1 cellular context compared by ENCODE assay signal in the genomic region with DNA sequence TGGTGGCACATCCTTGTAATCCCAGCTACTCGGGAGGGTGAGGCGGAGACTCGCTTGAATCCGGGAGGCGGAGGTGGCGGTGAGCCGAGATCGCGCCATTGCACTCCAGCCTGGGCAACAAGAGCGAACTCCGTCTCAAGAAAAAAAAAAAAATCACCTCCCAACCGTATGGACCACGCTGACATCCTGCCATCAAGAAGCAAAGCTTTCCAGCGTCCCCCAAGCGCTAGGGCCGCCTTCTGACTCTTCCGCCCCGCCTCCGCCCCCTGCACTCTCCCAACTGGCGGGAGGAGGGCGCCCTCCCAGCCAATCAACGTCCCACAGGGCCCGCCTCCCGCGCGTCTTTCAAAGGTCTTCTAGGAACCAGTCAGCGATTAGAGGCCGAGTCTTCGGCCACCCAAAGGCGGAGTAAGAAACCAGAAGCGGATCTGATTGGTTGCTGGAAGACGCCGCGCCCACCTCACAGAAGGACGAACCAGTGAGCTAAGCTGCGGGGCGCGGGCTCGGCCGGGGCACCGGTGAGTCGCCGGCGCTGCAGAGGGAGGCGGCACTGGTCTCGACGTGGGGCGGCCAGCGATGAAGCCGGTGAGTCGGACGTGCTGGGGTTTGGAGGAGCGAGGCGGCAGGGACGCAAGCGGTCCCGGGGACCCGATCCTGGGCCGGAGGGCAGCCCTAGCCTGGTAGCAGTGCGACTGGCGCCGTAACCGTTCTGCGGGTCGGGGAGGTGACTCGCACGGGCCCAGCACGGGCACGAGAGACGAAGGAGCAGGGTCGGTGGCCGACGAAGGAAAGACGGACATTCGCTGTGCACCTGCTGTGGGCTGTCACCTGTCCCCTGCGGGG.
TF ChIP-seq lines count a peak whose summit lies in the region.

CDKN3 (plus strand) TSS at position 515 of the 843 bp plus-strand sequence; CDS start at position 577, 62 bp downstream.

TF ChIP-seq in HepG2, 621 proteins besides CTCF, POLR2A, EP300 and RAD21 (continued from another document and continues in another):
- TF ChIP-seq, protein P1, sequence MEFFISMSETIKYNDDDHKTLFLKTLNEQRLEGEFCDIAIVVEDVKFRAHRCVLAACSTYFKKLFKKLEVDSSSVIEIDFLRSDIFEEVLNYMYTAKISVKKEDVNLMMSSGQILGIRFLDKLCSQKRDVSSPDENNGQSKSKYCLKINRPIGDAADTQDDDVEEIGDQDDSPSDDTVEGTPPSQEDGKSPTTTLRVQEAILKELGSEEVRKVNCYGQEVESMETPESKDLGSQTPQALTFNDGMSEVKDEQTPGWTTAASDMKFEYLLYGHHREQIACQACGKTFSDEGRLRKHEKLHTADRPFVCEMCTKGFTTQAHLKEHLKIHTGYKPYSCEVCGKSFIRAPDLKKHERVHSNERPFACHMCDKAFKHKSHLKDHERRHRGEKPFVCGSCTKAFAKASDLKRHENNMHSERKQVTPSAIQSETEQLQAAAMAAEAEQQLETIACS (CRISPR knock-in tag; IDR thresholded peaks at IDR 0.05), result no peak
- TF ChIP-seq HNRNPUL1 (IDR thresholded peaks at IDR 0.05; ENCODE audit: low read depth, low read length) (no peak), MAX (IDR thresholded peaks at IDR 0.05) (peak; percentile 78; the same call in 1 of the 2 replicates), SUZ12 (IDR thresholded peaks at IDR 0.05; ENCODE audit: low read depth, low read length) (no peak), ZBTB2 (CRISPR knock-in tag; IDR thresholded peaks at IDR 0.05; ENCODE audit: low read depth) (0 out of 2 replicates have a peak, but pooled peaks have one; percentile 45), GLI4 (CRISPR knock-in tag; IDR thresholded peaks at IDR 0.05; ENCODE audit: borderline replicate concordance) (no peak), MBNL3 (CRISPR knock-in tag; conservative IDR thresholded peaks at IDR 0.05) (no peak), XRCC5 (optimal IDR thresholded peaks at IDR 0.05; ENCODE audit: low read length) (peak; percentile 5), RORA (CRISPR knock-in tag; IDR thresholded peaks at IDR 0.05) (no peak), SOX5 (CRISPR knock-in tag; IDR thresholded peaks at IDR 0.05; ENCODE audit: borderline replicate concordance) (peak; percentile 30; the same call in 1 of the 2 replicates), IRF1 (CRISPR knock-in tag; IDR thresholded peaks at IDR 0.05; ENCODE audit: low read depth) (no peak; the same call in 1 of the 2 replicates), SMYD3 (CRISPR knock-in tag; IDR thresholded peaks at IDR 0.05) (peak; percentile 89), FOXA3 (CRISPR knock-in tag; IDR thresholded peaks at IDR 0.05) (peak; percentile 47), MBD4 (IDR thresholded peaks at IDR 0.05; ENCODE audit: borderline replicate concordance, low read length) (no peak), ZNF788 (CRISPR knock-in tag; IDR thresholded peaks at IDR 0.05; ENCODE audit: borderline replicate concordance) (no peak; the same call in 1 of the 2 replicates), PCBP2 (optimal IDR thresholded peaks at IDR 0.05; ENCODE audit: low read depth, low read length, poor library complexity, severe bottlenecking) (no peak), ZNF12 (CRISPR knock-in tag; IDR thresholded peaks at IDR 0.05) (no peak), U2AF1 (optimal IDR thresholded peaks at IDR 0.05; ENCODE audit: low read depth, low read length) (no peak), ZNF451 (CRISPR knock-in tag; IDR thresholded peaks at IDR 0.05) (no peak), MIER3 (CRISPR knock-in tag; IDR thresholded peaks at IDR 0.05; ENCODE audit: borderline replicate concordance) (no peak; the same call in 1 of the 2 replicates), ZNF674 (CRISPR knock-in tag; IDR thresholded peaks at IDR 0.05; ENCODE audit: low read depth) (no peak), DR1 (CRISPR knock-in tag; IDR thresholded peaks at IDR 0.05) (peak; percentile 72; the same call in 1 of the 2 replicates), SP5 (CRISPR knock-in tag; IDR thresholded peaks at IDR 0.05; ENCODE audit: borderline replicate concordance, low read depth) (peak; percentile 72; the same call in 1 of the 2 replicates), MIER2 (CRISPR knock-in tag; IDR thresholded peaks at IDR 0.05) (no peak), ATAD3A (CRISPR knock-in tag; IDR thresholded peaks at IDR 0.05) (no peak), ZNF224 (CRISPR knock-in tag; IDR thresholded peaks at IDR 0.05) (peak; percentile 76; the same call in 1 of the 2 replicates), ZNF792 (CRISPR knock-in tag; IDR thresholded peaks at IDR 0.05) (no peak), GRHL1 (CRISPR knock-in tag; conservative IDR thresholded peaks at IDR 0.05) (no peak), SRY (CRISPR knock-in tag; IDR thresholded peaks at IDR 0.05) (0 out of 2 replicates have a peak, but pooled peaks have one; percentile 73), RELA (CRISPR knock-in tag; IDR thresholded peaks at IDR 0.05) (no peak; the same call in 1 of the 2 replicates), ZNF749 (CRISPR knock-in tag; IDR thresholded peaks at IDR 0.05; ENCODE audit: borderline replicate concordance) (peak; percentile 72; the same call in 1 of the 2 replicates), SOX13 (IDR thresholded peaks at IDR 0.05) (no peak), SOX13 (CRISPR knock-in tag; conservative IDR thresholded peaks at IDR 0.05 in 1 of 2, IDR thresholded peaks at IDR 0.05 in 1 of 2) (peak in 1 of 2 experiments; percentile 42; a peak in 2 of 4 replicates), ZNF615 (CRISPR knock-in tag; IDR thresholded peaks at IDR 0.05; ENCODE audit: borderline replicate concordance) (no peak), TSC22D2 (CRISPR knock-in tag; IDR thresholded peaks at IDR 0.05; ENCODE audit: borderline replicate concordance) (no peak), REPIN1 (CRISPR knock-in tag; IDR thresholded peaks at IDR 0.05; ENCODE audit: borderline replicate concordance, low read depth) (0 out of 2 replicates have a peak, but pooled peaks have one; percentile 39), SMAD1 (CRISPR knock-in tag; IDR thresholded peaks at IDR 0.05; ENCODE audit: borderline replicate concordance, low read depth) (no peak)
- TF ChIP-seq, protein P2, sequence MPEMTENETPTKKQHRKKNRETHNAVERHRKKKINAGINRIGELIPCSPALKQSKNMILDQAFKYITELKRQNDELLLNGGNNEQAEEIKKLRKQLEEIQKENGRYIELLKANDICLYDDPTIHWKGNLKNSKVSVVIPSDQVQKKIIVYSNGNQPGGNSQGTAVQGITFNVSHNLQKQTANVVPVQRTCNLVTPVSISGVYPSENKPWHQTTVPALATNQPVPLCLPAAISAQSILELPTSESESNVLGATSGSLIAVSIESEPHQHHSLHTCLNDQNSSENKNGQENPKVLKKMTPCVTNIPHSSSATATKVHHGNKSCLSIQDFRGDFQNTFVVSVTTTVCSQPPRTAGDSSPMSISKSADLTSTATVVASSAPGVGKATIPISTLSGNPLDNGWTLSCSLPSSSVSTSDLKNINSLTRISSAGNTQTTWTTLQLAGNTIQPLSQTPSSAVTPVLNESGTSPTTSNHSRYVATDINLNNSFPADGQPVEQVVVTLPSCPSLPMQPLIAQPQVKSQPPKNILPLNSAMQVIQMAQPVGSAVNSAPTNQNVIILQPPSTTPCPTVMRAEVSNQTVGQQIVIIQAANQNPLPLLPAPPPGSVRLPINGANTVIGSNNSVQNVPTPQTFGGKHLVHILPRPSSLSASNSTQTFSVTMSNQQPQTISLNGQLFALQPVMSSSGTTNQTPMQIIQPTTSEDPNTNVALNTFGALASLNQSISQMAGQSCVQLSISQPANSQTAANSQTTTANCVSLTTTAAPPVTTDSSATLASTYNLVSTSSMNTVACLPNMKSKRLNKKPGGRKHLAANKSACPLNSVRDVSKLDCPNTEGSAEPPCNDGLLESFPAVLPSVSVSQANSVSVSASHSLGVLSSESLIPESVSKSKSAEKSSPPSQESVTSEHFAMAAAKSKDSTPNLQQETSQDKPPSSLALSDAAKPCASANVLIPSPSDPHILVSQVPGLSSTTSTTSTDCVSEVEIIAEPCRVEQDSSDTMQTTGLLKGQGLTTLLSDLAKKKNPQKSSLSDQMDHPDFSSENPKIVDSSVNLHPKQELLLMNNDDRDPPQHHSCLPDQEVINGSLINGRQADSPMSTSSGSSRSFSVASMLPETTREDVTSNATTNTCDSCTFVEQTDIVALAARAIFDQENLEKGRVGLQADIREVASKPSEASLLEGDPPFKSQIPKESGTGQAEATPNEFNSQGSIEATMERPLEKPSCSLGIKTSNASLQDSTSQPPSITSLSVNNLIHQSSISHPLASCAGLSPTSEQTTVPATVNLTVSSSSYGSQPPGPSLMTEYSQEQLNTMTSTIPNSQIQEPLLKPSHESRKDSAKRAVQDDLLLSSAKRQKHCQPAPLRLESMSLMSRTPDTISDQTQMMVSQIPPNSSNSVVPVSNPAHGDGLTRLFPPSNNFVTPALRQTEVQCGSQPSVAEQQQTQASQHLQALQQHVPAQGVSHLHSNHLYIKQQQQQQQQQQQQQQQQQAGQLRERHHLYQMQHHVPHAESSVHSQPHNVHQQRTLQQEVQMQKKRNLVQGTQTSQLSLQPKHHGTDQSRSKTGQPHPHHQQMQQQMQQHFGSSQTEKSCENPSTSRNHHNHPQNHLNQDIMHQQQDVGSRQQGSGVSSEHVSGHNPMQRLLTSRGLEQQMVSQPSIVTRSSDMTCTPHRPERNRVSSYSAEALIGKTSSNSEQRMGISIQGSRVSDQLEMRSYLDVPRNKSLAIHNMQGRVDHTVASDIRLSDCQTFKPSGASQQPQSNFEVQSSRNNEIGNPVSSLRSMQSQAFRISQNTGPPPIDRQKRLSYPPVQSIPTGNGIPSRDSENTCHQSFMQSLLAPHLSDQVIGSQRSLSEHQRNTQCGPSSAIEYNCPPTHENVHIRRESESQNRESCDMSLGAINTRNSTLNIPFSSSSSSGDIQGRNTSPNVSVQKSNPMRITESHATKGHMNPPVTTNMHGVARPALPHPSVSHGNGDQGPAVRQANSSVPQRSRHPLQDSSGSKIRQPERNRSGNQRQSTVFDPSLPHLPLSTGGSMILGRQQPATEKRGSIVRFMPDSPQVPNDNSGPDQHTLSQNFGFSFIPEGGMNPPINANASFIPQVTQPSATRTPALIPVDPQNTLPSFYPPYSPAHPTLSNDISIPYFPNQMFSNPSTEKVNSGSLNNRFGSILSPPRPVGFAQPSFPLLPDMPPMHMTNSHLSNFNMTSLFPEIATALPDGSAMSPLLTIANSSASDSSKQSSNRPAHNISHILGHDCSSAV (CRISPR knock-in tag; IDR thresholded peaks at IDR 0.05; ENCODE audit: borderline replicate concordance), result no peak
- TF ChIP-seq, protein P3, sequence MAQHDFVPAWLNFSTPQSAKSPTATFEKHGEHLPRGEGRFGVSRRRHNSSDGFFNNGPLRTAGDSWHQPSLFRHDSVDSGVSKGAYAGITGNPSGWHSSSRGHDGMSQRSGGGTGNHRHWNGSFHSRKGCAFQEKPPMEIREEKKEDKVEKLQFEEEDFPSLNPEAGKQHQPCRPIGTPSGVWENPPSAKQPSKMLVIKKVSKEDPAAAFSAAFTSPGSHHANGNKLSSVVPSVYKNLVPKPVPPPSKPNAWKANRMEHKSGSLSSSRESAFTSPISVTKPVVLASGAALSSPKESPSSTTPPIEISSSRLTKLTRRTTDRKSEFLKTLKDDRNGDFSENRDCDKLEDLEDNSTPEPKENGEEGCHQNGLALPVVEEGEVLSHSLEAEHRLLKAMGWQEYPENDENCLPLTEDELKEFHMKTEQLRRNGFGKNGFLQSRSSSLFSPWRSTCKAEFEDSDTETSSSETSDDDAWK (CRISPR knock-in tag; IDR thresholded peaks at IDR 0.05), result no peak
- TF ChIP-seq, protein P4, sequence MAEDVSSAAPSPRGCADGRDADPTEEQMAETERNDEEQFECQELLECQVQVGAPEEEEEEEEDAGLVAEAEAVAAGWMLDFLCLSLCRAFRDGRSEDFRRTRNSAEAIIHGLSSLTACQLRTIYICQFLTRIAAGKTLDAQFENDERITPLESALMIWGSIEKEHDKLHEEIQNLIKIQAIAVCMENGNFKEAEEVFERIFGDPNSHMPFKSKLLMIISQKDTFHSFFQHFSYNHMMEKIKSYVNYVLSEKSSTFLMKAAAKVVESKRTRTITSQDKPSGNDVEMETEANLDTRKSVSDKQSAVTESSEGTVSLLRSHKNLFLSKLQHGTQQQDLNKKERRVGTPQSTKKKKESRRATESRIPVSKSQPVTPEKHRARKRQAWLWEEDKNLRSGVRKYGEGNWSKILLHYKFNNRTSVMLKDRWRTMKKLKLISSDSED (CRISPR knock-in tag; IDR thresholded peaks at IDR 0.05), result 0 out of 2 replicates have a peak, but pooled peaks have one; percentile 29
- TF ChIP-seq, protein P5, sequence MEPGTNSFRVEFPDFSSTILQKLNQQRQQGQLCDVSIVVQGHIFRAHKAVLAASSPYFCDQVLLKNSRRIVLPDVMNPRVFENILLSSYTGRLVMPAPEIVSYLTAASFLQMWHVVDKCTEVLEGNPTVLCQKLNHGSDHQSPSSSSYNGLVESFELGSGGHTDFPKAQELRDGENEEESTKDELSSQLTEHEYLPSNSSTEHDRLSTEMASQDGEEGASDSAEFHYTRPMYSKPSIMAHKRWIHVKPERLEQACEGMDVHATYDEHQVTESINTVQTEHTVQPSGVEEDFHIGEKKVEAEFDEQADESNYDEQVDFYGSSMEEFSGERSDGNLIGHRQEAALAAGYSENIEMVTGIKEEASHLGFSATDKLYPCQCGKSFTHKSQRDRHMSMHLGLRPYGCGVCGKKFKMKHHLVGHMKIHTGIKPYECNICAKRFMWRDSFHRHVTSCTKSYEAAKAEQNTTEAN (CRISPR knock-in tag; conservative IDR thresholded peaks at IDR 0.05), result peak; percentile 58; the same call in 1 of the 2 replicates
